In genomic region chr11:99505319-99505718, GRCh38 we compare ENCODE assay signal across 21 cellular contexts.
A peak's percentile ranks its signal among the peaks of the same experiment; 100 is the strongest.
DNase-seq lines count a peak whose midpoint lies in the region; ATAC-seq and TF ChIP-seq lines count a peak whose summit lies in the region.
"Had no signal": no experiment of that assay in that cellular context is flagged by ENCODE, and none has a peak within 500 bp of the region (broad histone marks: within the 10 kb centered on the region; RNA-seq: fewer than 3 reads in every experiment).

No MANE protein-coding gene starts in this region.

- H3K4me1 Mint-ChIP-seq in activated T-cell treated with anti-CD3 and anti-CD28 coated beads, Interleukin-2, amount 50 U/mL, for 4 hours (ENCODE audit: low read depth) = no peaks in the 10 kb centered on the region
- H3K4me1 Mint-ChIP-seq: endodermal cell, natural killer cell had no signal

- peaks cover 17% of the 10 kb centered on the region for H3K9me3 Mint-ChIP-seq in activated T-cell treated with anti-CD3 and anti-CD28 coated beads, Interleukin-2, amount 50 U/mL, for 4 hours
- H3K9me3 Mint-ChIP-seq: endodermal cell had no signal

- CTCF ChIA-PET in AG04449 (lab: Yijun Ruan, JAX) = no interaction called here

- H3K27me3 Mint-ChIP-seq in activated T-cell treated with anti-CD3 and anti-CD28 coated beads, Interleukin-2, amount 50 U/mL, for 4 hours (ENCODE audit: low read depth) = no peaks in the 10 kb centered on the region
- H3K27me3 Mint-ChIP-seq: activated CD4-positive, alpha-beta memory T cell treated with anti-CD3 and anti-CD28 coated beads for 36 hours; stimulated activated naive CD8-positive, alpha-beta T cell treated with anti-CD3 and anti-CD28 coated beads, Interleukin-15, Interleukin-2, amounts not matched to agents 100 ng/mL and 50 ng/mL, for 24 hours had no signal

- DNase-seq in AG04449 (ENCODE audit: low read depth, low spot score) (peak; percentile 63), HS-5 (ENCODE audit: low read depth) (peak; percentile 71), cardiac fibroblast (ENCODE audit: low read depth in 2 of 2) (peak; percentile 63 to 93), kidney glomerular epithelial cell (lab: John Stamatoyannopoulos, UW) (peak; percentile 26), NCI-H2107 treated with DMSO at 0.1 percent for 48 hours (lab: John Stamatoyannopoulos, UW; ENCODE audit: unreplicated experiment) (no peak)
- no peak for DNase-seq in activated T-cell treated with anti-CD3 and anti-CD28 coated beads, Interleukin-2, amount 50 U/mL, for 4 hours
- DNase-seq: activated CD4-positive, alpha-beta memory T cell treated with anti-CD3 and anti-CD28 coated beads for 36 hours; activated T-cell treated with anti-CD3 and anti-CD28 coated beads, Interleukin-2, amount 50 U/mL, for 72 hours; cerebellar nuclear complex; endodermal cell; H7; mammary epithelial cell; natural killer cell; NCI-H187; NCI-H510A treated with DMSO at 0.1 percent for 48 hours; psoas muscle; SW 1271; upper lobe of right lung had no signal

- no peak for TF ChIP-seq CTCF in AG04449 (IDR thresholded peaks at IDR 0.05; ENCODE audit: insufficient read depth, low read length, missing control alignments)
- TF ChIP-seq CTCF in cardiac fibroblast (IDR thresholded peaks at IDR 0.05; ENCODE audit: low read depth, low read length) = no peak

- H3K4me3 ChIP-seq in AG04449 (ENCODE audit: low read depth, low read length) = no peak overlapping the region
- no peak overlapping the region for H3K4me3 ChIP-seq in cardiac fibroblast (replicated peaks in 1 of 2; ENCODE audit: low read depth in 2 of 2, low read length in 2 of 2)
- H3K4me3 ChIP-seq: psoas muscle, upper lobe of right lung had no signal

- no peak overlapping the region for H3K4me3 Mint-ChIP-seq in activated T-cell treated with anti-CD3 and anti-CD28 coated beads, Interleukin-2, amount 50 U/mL, for 4 hours
- H3K4me3 Mint-ChIP-seq: activated CD4-positive, alpha-beta memory T cell treated with anti-CD3 and anti-CD28 coated beads for 36 hours; activated T-cell treated with anti-CD3 and anti-CD28 coated beads, Interleukin-2, amount 50 U/mL, for 72 hours; endodermal cell; natural killer cell; stimulated activated naive CD8-positive, alpha-beta T cell treated with anti-CD3 and anti-CD28 coated beads, Interleukin-15, Interleukin-2, amounts not matched to agents 100 ng/mL and 50 ng/mL, for 24 hours had no signal

- ATAC-seq in activated T-cell treated with anti-CD3 and anti-CD28 coated beads, Interleukin-2, amount 50 U/mL, for 4 hours = no peak
- no peak for ATAC-seq in GM21737 (IDR thresholded peaks at IDR 0.05; ENCODE audit: unreplicated experiment)
- ATAC-seq in GM18868 (IDR thresholded peaks at IDR 0.05; ENCODE audit: unreplicated experiment) = no peak
- ATAC-seq: activated T-cell treated with anti-CD3 and anti-CD28 coated beads, Interleukin-2, amount 50 U/mL, for 72 hours; natural killer cell; psoas muscle; upper lobe of right lung had no signal

- POLR2A ChIA-PET in AG04449 (lab: Yijun Ruan, JAX) = interaction anchor here (0.9 kb wide), 1 partner anchor 11 kb away, joined by 4 read pairs; no protein-coding TSS in a partner anchor

- H3K36me3 Mint-ChIP-seq in activated T-cell treated with anti-CD3 and anti-CD28 coated beads, Interleukin-2, amount 50 U/mL, for 4 hours (ENCODE audit: insufficient read depth) = no peaks in the 10 kb centered on the region
- H3K36me3 Mint-ChIP-seq: activated CD4-positive, alpha-beta memory T cell treated with anti-CD3 and anti-CD28 coated beads for 36 hours; natural killer cell had no signal

Comparison
In these comparisons a context has a peak if more than half of its experiments do, and no peak if none do; other contexts are left out.
1. DNase-seq: peak in AG04449 (single experiment), HS-5 (single experiment), cardiac fibroblast (2 of 2) and kidney glomerular epithelial cell (single experiment); none in activated T-cell treated with anti-CD3 and anti-CD28 coated beads, Interleukin-2, amount 50 U/mL, for 4 hours (single experiment) and NCI-H2107 treated with DMSO at 0.1 percent for 48 hours (single experiment).